In genomic region chr10:78259394-78259793, GRCh38 we compare ENCODE assay signal across 24 cellular contexts.
DNase-seq lines count a peak whose midpoint lies in the region; ATAC-seq and TF ChIP-seq lines count a peak whose summit lies in the region.
"Had no signal": no experiment of that assay in that cellular context is flagged by ENCODE, and none has a peak within 500 bp of the region (broad histone marks: within the 10 kb centered on the region; RNA-seq: fewer than 3 reads in every experiment).

No MANE protein-coding gene starts in this region.

- no peak for DNase-seq in activated CD4-positive, alpha-beta T cell treated with anti-CD3 and anti-CD28 coated beads for 36 hours
- DNase-seq in activated CD4-positive, alpha-beta T cell treated with anti-CD3 and anti-CD28 coated beads, Interleukin-2, amount 10 ng/mL, durations not matched to agents 24 days and 14 days = no peak
- DNase-seq in NOMO-1 treated with DMSO at 0.1 percent for 48 hours (lab: John Stamatoyannopoulos, UW; ENCODE audit: unreplicated experiment) (peak; percentile 40), hepatocyte (ENCODE audit: low spot score) (no peak), GOT3 (lab: John Stamatoyannopoulos, UW) (no peak)
- no peak for DNase-seq in activated CD8-positive, alpha-beta T cell treated with anti-CD3 and anti-CD28 coated beads for 36 hours
- DNase-seq: activated CD4-positive, alpha-beta T cell treated with anti-CD3 and anti-CD28 coated beads for 1 hour; activated CD8-positive, alpha-beta T cell treated with anti-CD3 and anti-CD28 coated beads, Interleukin-2, amount 10 ng/mL, durations not matched to agents 7 days and 5 days; activated naive CD4-positive, alpha-beta T cell treated with anti-CD3 and anti-CD28 coated beads, Interleukin-2, amount 50 U/mL, for 16 hours; brain microvascular endothelial cell; CD4-positive, alpha-beta T cell; hypothalamus; NCI-H1417; NCI-H2081 treated with DMSO at 0.1 percent for 48 hours; NCI-H345; RPMI8226; SK-N-SH; stimulated activated naive B cell treated with anti-CD40 and anti-IgM and Interleukin-4, amounts not matched to agents 10 μg/mL and 1 μg/mL and 100 μg/mL, for 72 hours had no signal

- H3K27ac Mint-ChIP-seq in activated CD4-positive, alpha-beta T cell treated with anti-CD3 and anti-CD28 coated beads for 36 hours = peak overlapping the region; percentile 39
- H3K27ac Mint-ChIP-seq in activated CD4-positive, alpha-beta T cell treated with anti-CD3 and anti-CD28 coated beads, Interleukin-2, amount 10 ng/mL, durations not matched to agents 24 days and 14 days = no peak overlapping the region
- no peak overlapping the region for H3K27ac Mint-ChIP-seq in activated CD8-positive, alpha-beta T cell treated with anti-CD3 and anti-CD28 coated beads for 36 hours
- H3K27ac Mint-ChIP-seq: activated CD8-positive, alpha-beta T cell treated with anti-CD3 and anti-CD28 coated beads, Interleukin-2, amount 10 ng/mL, durations not matched to agents 7 days and 5 days; CD4-positive, alpha-beta T cell; stimulated activated naive B cell treated with anti-CD40 and anti-IgM and Interleukin-4, amounts not matched to agents 10 μg/mL and 1 μg/mL and 100 μg/mL, for 72 hours; T-helper 2 cell treated with Interferon-gamma antibody and Interleukin-4, amounts not matched to agents 5 μg/mL and 100 μg/mL, for 36 hours had no signal

- H3K27me3 ChIP-seq in hepatocyte (no peaks in the 10 kb centered on the region), stomach smooth muscle (ENCODE audit: control insufficient read depth in 1 of 2, insufficient read depth in 2 of 2, low read length in 2 of 2) (no peaks in the 10 kb centered on the region)
- H3K27me3 ChIP-seq: brain microvascular endothelial cell, gastroesophageal sphincter, suprapubic skin had no signal

- H3K4me1 Mint-ChIP-seq in activated CD4-positive, alpha-beta T cell treated with anti-CD3 and anti-CD28 coated beads for 36 hours = no peaks in the 10 kb centered on the region
- H3K4me1 Mint-ChIP-seq in activated CD4-positive, alpha-beta T cell treated with anti-CD3 and anti-CD28 coated beads, Interleukin-2, amount 10 ng/mL, durations not matched to agents 24 days and 14 days = no peaks in the 10 kb centered on the region
- peaks cover 3% of the 10 kb centered on the region for H3K4me1 Mint-ChIP-seq in activated CD8-positive, alpha-beta T cell treated with anti-CD3 and anti-CD28 coated beads for 36 hours (ENCODE audit: low read depth)

- intact Hi-C loops in activated CD4-positive, alpha-beta T cell treated with anti-CD3 and anti-CD28 coated beads for 36 hours (cut with DNase I, micrococcal nuclease) = loop anchor here in 1 of 2 experiments (5.0 kb wide), 1 partner anchor 938 kb away; no protein-coding TSS in a partner anchor
- intact Hi-C loops in activated CD4-positive, alpha-beta T cell treated with anti-CD3 and anti-CD28 coated beads, Interleukin-2, amount 10 ng/mL, durations not matched to agents 24 days and 14 days (cut with micrococcal nuclease) = no loop called here
- intact Hi-C loops in activated CD8-positive, alpha-beta T cell treated with anti-CD3 and anti-CD28 coated beads for 36 hours (cut with micrococcal nuclease) = no loop called here

- H3K36me3 ChIP-seq in hepatocyte (replicated peaks; ENCODE audit: insufficient read depth, low read depth) = no peaks in the 10 kb centered on the region
- H3K36me3 ChIP-seq in stomach smooth muscle (ENCODE audit: control insufficient read depth in 2 of 2, insufficient read depth in 2 of 2, low read length in 2 of 2) = no peaks in the 10 kb centered on the region
- H3K36me3 ChIP-seq: brain microvascular endothelial cell, gastroesophageal sphincter, suprapubic skin had no signal

- POLR2A ChIA-PET in activated CD4-positive, alpha-beta T cell treated with anti-CD3 and anti-CD28 coated beads for 36 hours (lab: Charles Lee) = no interaction called here
- POLR2A ChIA-PET in activated CD8-positive, alpha-beta T cell treated with anti-CD3 and anti-CD28 coated beads for 36 hours (lab: Charles Lee) = no interaction called here

- H3K4me1 ChIP-seq in hepatocyte (ENCODE audit: insufficient read depth) = peaks cover 19% of the 10 kb centered on the region
- H3K4me1 ChIP-seq in stomach smooth muscle (ENCODE audit: control insufficient read depth, insufficient read depth, low read length) = peaks cover 15% of the 10 kb centered on the region
- H3K4me1 ChIP-seq: suprapubic skin had no signal

- H3K36me3 Mint-ChIP-seq in activated CD4-positive, alpha-beta T cell treated with anti-CD3 and anti-CD28 coated beads for 36 hours (ENCODE audit: low read depth) = no peaks in the 10 kb centered on the region
- H3K36me3 Mint-ChIP-seq in activated CD4-positive, alpha-beta T cell treated with anti-CD3 and anti-CD28 coated beads, Interleukin-2, amount 10 ng/mL, durations not matched to agents 24 days and 14 days (ENCODE audit: low read depth) = no peaks in the 10 kb centered on the region
- H3K36me3 Mint-ChIP-seq in activated CD8-positive, alpha-beta T cell treated with anti-CD3 and anti-CD28 coated beads for 36 hours (ENCODE audit: low read depth) = no peaks in the 10 kb centered on the region
- H3K36me3 Mint-ChIP-seq: stimulated activated naive B cell treated with anti-CD40 and anti-IgM and Interleukin-4, amounts not matched to agents 10 μg/mL and 1 μg/mL and 100 μg/mL, for 72 hours had no signal

- H4K20me1 ChIP-seq in hepatocyte (ENCODE audit: insufficient read depth, poor library complexity, severe bottlenecking) = no peaks in the 10 kb centered on the region

- no peaks in the 10 kb centered on the region for H3K9me3 Mint-ChIP-seq in activated CD4-positive, alpha-beta T cell treated with anti-CD3 and anti-CD28 coated beads for 36 hours (ENCODE audit: low read depth)
- no peaks in the 10 kb centered on the region for H3K9me3 Mint-ChIP-seq in activated CD4-positive, alpha-beta T cell treated with anti-CD3 and anti-CD28 coated beads, Interleukin-2, amount 10 ng/mL, durations not matched to agents 24 days and 14 days
- no peaks in the 10 kb centered on the region for H3K9me3 Mint-ChIP-seq in activated CD8-positive, alpha-beta T cell treated with anti-CD3 and anti-CD28 coated beads for 36 hours
- H3K9me3 Mint-ChIP-seq: CD4-positive, alpha-beta T cell; nephron; stimulated activated naive B cell treated with anti-CD40 and anti-IgM and Interleukin-4, amounts not matched to agents 10 μg/mL and 1 μg/mL and 100 μg/mL, for 72 hours; T-helper 2 cell treated with Interferon-gamma antibody and Interleukin-4, amounts not matched to agents 5 μg/mL and 100 μg/mL, for 36 hours had no signal

- H3K79me2 ChIP-seq in hepatocyte = no peaks in the 10 kb centered on the region

- no peak overlapping the region for H3K4me2 ChIP-seq in hepatocyte
- H3K4me2 ChIP-seq: SK-N-SH had no signal

- no peaks in the 10 kb centered on the region for H3K9me3 ChIP-seq in hepatocyte (ENCODE audit: low read depth)
- H3K9me3 ChIP-seq in stomach smooth muscle (ENCODE audit: control insufficient read depth in 2 of 2, low read length in 2 of 2) = no peaks in the 10 kb centered on the region
- H3K9me3 ChIP-seq: gastroesophageal sphincter, SK-N-SH, suprapubic skin had no signal

- no peak for ATAC-seq in activated CD4-positive, alpha-beta T cell treated with anti-CD3 and anti-CD28 coated beads for 36 hours
- ATAC-seq in activated CD8-positive, alpha-beta T cell treated with anti-CD3 and anti-CD28 coated beads for 36 hours = no peak
- ATAC-seq in GM19023 (IDR thresholded peaks at IDR 0.05; ENCODE audit: unreplicated experiment) = no peak
- ATAC-seq: activated CD8-positive, alpha-beta T cell treated with anti-CD3 and anti-CD28 coated beads, Interleukin-2, amount 10 ng/mL, durations not matched to agents 7 days and 5 days; gastroesophageal sphincter; stimulated activated naive B cell treated with anti-CD40 and anti-IgM and Interleukin-4, amounts not matched to agents 10 μg/mL and 1 μg/mL and 100 μg/mL, for 72 hours had no signal

- H3K9me2 ChIP-seq in hepatocyte (replicated peaks; ENCODE audit: insufficient read depth) = no peaks in the 10 kb centered on the region
- H3K9me2 ChIP-seq: SK-N-SH had no signal

- no peak overlapping the region for H2AFZ ChIP-seq in hepatocyte

- no peak overlapping the region for H3K9ac ChIP-seq in stomach smooth muscle (ENCODE audit: low read length in 2 of 2)
- H3K9ac ChIP-seq: SK-N-SH had no signal

- H3K27me3 Mint-ChIP-seq in activated CD4-positive, alpha-beta T cell treated with anti-CD3 and anti-CD28 coated beads for 36 hours = no peaks in the 10 kb centered on the region
- H3K27me3 Mint-ChIP-seq in activated CD4-positive, alpha-beta T cell treated with anti-CD3 and anti-CD28 coated beads, Interleukin-2, amount 10 ng/mL, durations not matched to agents 24 days and 14 days = peaks cover 5% of the 10 kb centered on the region
- no peaks in the 10 kb centered on the region for H3K27me3 Mint-ChIP-seq in activated CD8-positive, alpha-beta T cell treated with anti-CD3 and anti-CD28 coated beads for 36 hours
- H3K27me3 Mint-ChIP-seq: CD4-positive, alpha-beta T cell had no signal

- no peak overlapping the region for H3K4me3 Mint-ChIP-seq in activated CD4-positive, alpha-beta T cell treated with anti-CD3 and anti-CD28 coated beads for 36 hours
- H3K4me3 Mint-ChIP-seq in activated CD4-positive, alpha-beta T cell treated with anti-CD3 and anti-CD28 coated beads, Interleukin-2, amount 10 ng/mL, durations not matched to agents 24 days and 14 days = no peak overlapping the region
- H3K4me3 Mint-ChIP-seq in activated CD8-positive, alpha-beta T cell treated with anti-CD3 and anti-CD28 coated beads for 36 hours = no peak overlapping the region
- H3K4me3 Mint-ChIP-seq: activated CD8-positive, alpha-beta T cell treated with anti-CD3 and anti-CD28 coated beads, Interleukin-2, amount 10 ng/mL, durations not matched to agents 7 days and 5 days; CD4-positive, alpha-beta T cell; nephron; stimulated activated naive B cell treated with anti-CD40 and anti-IgM and Interleukin-4, amounts not matched to agents 10 μg/mL and 1 μg/mL and 100 μg/mL, for 72 hours; T-helper 2 cell treated with Interferon-gamma antibody and Interleukin-4, amounts not matched to agents 5 μg/mL and 100 μg/mL, for 36 hours had no signal

- H3K27ac ChIP-seq in hepatocyte (peak overlapping the region; percentile 71), stomach smooth muscle (ENCODE audit: low read length) (peak overlapping the region; percentile 62)
- H3K27ac ChIP-seq: brain microvascular endothelial cell, gastroesophageal sphincter, suprapubic skin had no signal

- 95% methylated on average over 3 of the region's 3 CpGs for WGBS in hepatocyte (ENCODE audit: low lambda C conversion rate, missing lambda C conversion rate)

- no peak overlapping the region for H3K4me3 ChIP-seq in hepatocyte
- H3K4me3 ChIP-seq in stomach smooth muscle (ENCODE audit: low read length in 2 of 2) = no peak overlapping the region
- H3K4me3 ChIP-seq: gastroesophageal sphincter, suprapubic skin had no signal

- CTCF ChIA-PET in activated CD4-positive, alpha-beta T cell treated with anti-CD3 and anti-CD28 coated beads for 36 hours (lab: Charles Lee) = interaction anchor here (1.3 to 1.5 kb wide), 2 partner anchors 11 to 51 kb away, joined by 3 read pairs; no protein-coding TSS in a partner anchor
- CTCF ChIA-PET in activated CD8-positive, alpha-beta T cell treated with anti-CD3 and anti-CD28 coated beads for 36 hours (lab: Charles Lee) = no interaction called here

- no peak for TF ChIP-seq CTCF in hepatocyte (IDR thresholded peaks at IDR 0.05; ENCODE audit: poor library complexity)
- no peak for TF ChIP-seq CTCF in activated CD8-positive, alpha-beta T cell treated with anti-CD3 and anti-CD28 coated beads for 36 hours (IDR thresholded peaks at IDR 0.05)
